Comparison of ENCODE assay signal across 10 cellular contexts in the genomic region with DNA sequence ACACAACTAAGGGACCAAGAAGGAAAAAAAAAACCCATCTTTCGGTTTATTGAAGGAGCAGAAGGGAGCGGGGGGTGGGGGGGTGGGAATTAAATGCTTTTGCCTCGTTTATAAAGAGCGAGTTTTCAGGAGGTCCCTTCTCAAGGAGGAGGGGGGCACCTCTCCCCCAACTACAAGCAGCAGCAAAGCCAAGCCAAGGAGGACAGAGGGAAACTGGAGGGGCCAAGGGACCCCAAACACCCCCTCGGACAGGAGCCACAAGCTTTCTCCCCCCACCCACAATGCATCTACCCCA. TPM values are rescaled to one million over a fixed set of nuclear protein-coding genes. Genes with fewer than 3 reads are reported as not detected.
DNase-seq lines count a peak whose midpoint lies in the region; ATAC-seq, FAIRE-seq and TF ChIP-seq lines count a peak whose summit lies in the region.
"Had no signal": no experiment of that assay in that cellular context is flagged by ENCODE, and none has a peak within 500 bp of the region (broad histone marks: within the 10 kb centered on the region; RNA-seq: fewer than 3 reads in every experiment).

No MANE protein-coding gene starts in this region.

- WGBS in pancreas, 2 donors, result 5 to 10% methylated on average over 5 of the region's 5 CpGs

- no peak for DNase-seq in Panc1 (ENCODE audit: low read depth, low spot score)
- DNase-seq in pancreas, result peak in 1 of 6 donors; percentile 56
- DNase-seq in ecto neural progenitor cell (ENCODE audit: low spot score), result no peak
- no peak for DNase-seq in NK-92 treated with Interleukin-12 subunit alpha and Interleukin-12 subunit beta, amount 100 ng/mL, for 24 hours (lab: John Stamatoyannopoulos, UW)

- H3K27me3 ChIP-seq in DOHH2 (ENCODE audit: control insufficient read depth, low read length) (no peaks in the 10 kb centered on the region), Panc1 (ENCODE audit: control insufficient read depth, insufficient read depth, low read length) (no peaks in the 10 kb centered on the region), duodenal mucosa (ENCODE audit: control insufficient read depth in 1 of 2, insufficient read depth in 2 of 2, low read length in 2 of 2) (no peaks in the 10 kb centered on the region), pancreas (no peaks in the 10 kb centered on the region)
- H3K27me3 ChIP-seq: SJSA1 had no signal

- no peak for TF ChIP-seq CTCF in DOHH2 (IDR thresholded peaks at IDR 0.05; ENCODE audit: low read depth, low read length, poor library complexity, severe bottlenecking)
- TF ChIP-seq CTCF in Panc1 (IDR thresholded peaks at IDR 0.05), result peak; percentile 4
- no peak for TF ChIP-seq CTCF in pancreas (IDR thresholded peaks at IDR 0.05)

- no TSS peak for BruUV-seq in Panc1 (replicated peaks; lab: Mats Ljungman, UMichigan)

- CTCF ChIA-PET in Panc1 (lab: Charles Lee), result interaction anchor here (0.6 kb wide), 1 partner anchor 67 kb away, joined by 4 read pairs; no protein-coding TSS in a partner anchor

- H3K4me2 ChIP-seq in DOHH2 (ENCODE audit: low read length), result peak overlapping the region; percentile 97

- H3F3A ChIP-seq in DOHH2 (ENCODE audit: control insufficient read depth, insufficient read depth), result peaks cover 4% of the 10 kb centered on the region; the same call in 1 of the 2 replicates

- no peak for TF ChIP-seq POLR2A in GM18505 (IDR thresholded peaks at IDR 0.05; ENCODE audit: borderline replicate concordance, extremely low read depth, insufficient read depth, insufficient read length)

- ATAC-seq in Panc1 (no peak), pancreas (no peak), HG03196 (IDR thresholded peaks at IDR 0.05; ENCODE audit: unreplicated experiment) (no peak), GM18505 (IDR thresholded peaks at IDR 0.05; ENCODE audit: unreplicated experiment) (no peak)

- H3K4me3 ChIP-seq in DOHH2 (ENCODE audit: low read length) (peak overlapping the region; percentile 35; the same call in 1 of the 2 replicates), Panc1 (ENCODE audit: low read depth in 2 of 2, low read length in 2 of 2) (peak overlapping the region; percentile 47 to 51), duodenal mucosa (ENCODE audit: low read depth in 1 of 2, low read length in 2 of 2) (peak overlapping the region; percentile 82 to 91), pancreas (peak overlapping the region; percentile 2 to 83 (median 75))
- H3K4me3 ChIP-seq: SJSA1 had no signal

- H3K27ac ChIP-seq in DOHH2 (ENCODE audit: low read depth, low read length), result no peak overlapping the region
- peak overlapping the region; percentile 57 for H3K27ac ChIP-seq in Panc1 (ENCODE audit: low read length)
- H3K27ac ChIP-seq in duodenal mucosa (ENCODE audit: low read depth, low read length), result no peak overlapping the region
- H3K27ac ChIP-seq in pancreas, result peak overlapping the region in 2 of 4 donors; percentile 17 to 96
- H3K27ac ChIP-seq: SJSA1 had no signal

- FAIRE-seq in pancreas (lab: Jason Lieb, UNC), result no peak

- H3K36me3 ChIP-seq in DOHH2 (ENCODE audit: control insufficient read depth, low read length), result peaks cover 29% of the 10 kb centered on the region
- no peaks in the 10 kb centered on the region for H3K36me3 ChIP-seq in Panc1 (ENCODE audit: control insufficient read depth, insufficient read depth, low read length)
- H3K36me3 ChIP-seq in duodenal mucosa (ENCODE audit: control insufficient read depth in 1 of 2, insufficient read depth in 2 of 2, low read length in 2 of 2), result no peaks in the 10 kb centered on the region
- no peaks in the 10 kb centered on the region for H3K36me3 ChIP-seq in pancreas

- peaks cover 32% of the 10 kb centered on the region for H3K79me2 ChIP-seq in DOHH2 (ENCODE audit: control insufficient read depth, low read length)

- H3K9me3 ChIP-seq in DOHH2 (ENCODE audit: control insufficient read depth, insufficient read depth, low read length), result no peaks in the 10 kb centered on the region
- H3K9me3 ChIP-seq in Panc1 (ENCODE audit: control insufficient read depth, insufficient read depth, low read depth, low read length), result no peaks in the 10 kb centered on the region
- H3K9me3 ChIP-seq in duodenal mucosa (ENCODE audit: control insufficient read depth in 1 of 2, low read length in 2 of 2), result no peaks in the 10 kb centered on the region
- H3K9me3 ChIP-seq in pancreas, result no peaks in the 10 kb centered on the region
- H3K9me3 ChIP-seq: SJSA1 had no signal

- in situ Hi-C loops in Panc1 (cut with HindIII; ENCODE audit: low pct_unique_long_range_greater_than_20kb, low sequenced_read_pairs), result no loop called here

- H3K4me1 ChIP-seq in DOHH2 (ENCODE audit: control insufficient read depth, low read length) (peaks cover 31% of the 10 kb centered on the region), Panc1 (ENCODE audit: control insufficient read depth, insufficient read depth, low read length) (peaks cover 9% of the 10 kb centered on the region), duodenal mucosa (ENCODE audit: control insufficient read depth in 1 of 2, insufficient read depth in 2 of 2, low read length in 2 of 2) (peaks cover 33 to 50% of the 10 kb centered on the region in 2 donors), pancreas (peaks cover 31 to 48% (median 47%) of the 10 kb centered on the region in 3 donors)

- peaks cover 20% of the 10 kb centered on the region; the same call in 1 of the 2 replicates for H4K20me1 ChIP-seq in DOHH2 (ENCODE audit: control insufficient read depth, insufficient read depth, low read depth, low read length)

- intact Hi-C loops in Panc1 (cut with micrococcal nuclease; ENCODE audit: unreplicated experiment), result no loop called here
- intact Hi-C loops in pancreas (cut with DNase I), result loop anchor here in 1 of 3 donors (2.0 kb wide), 1 partner anchor 19 kb away; a partner anchor contains a TSS

- POLR2A ChIA-PET in Panc1 (lab: Charles Lee), result no interaction called here

- no peaks in the 10 kb centered on the region for H3K9me2 ChIP-seq in DOHH2 (replicated peaks; ENCODE audit: control insufficient read depth, low read length)

- H3K9ac ChIP-seq in duodenal mucosa (ENCODE audit: low read depth in 1 of 2, low read length in 2 of 2), result peak overlapping the region; percentile 59 to 66

RNA-seq across cellular contexts. Expression of a gene that starts 2.4 kb away (rescaled TPM):
- total RNA-seq in Panc1 (2021; ENCODE audit: unreplicated experiment) (21.9 TPM), pancreas (10 to 100 TPM; 10.0 to 19.4 (median 14.7) TPM)
- polyA plus RNA-seq in Panc1 (2012; ENCODE audit: insufficient read length), result 22.4 TPM
- 10 to 100 TPM; 13.3 to 21.5 TPM for polyA plus RNA-seq in pancreas

RNA-seq across cellular contexts. Expression of a gene that starts 18.9 kb away (rescaled TPM):
- total RNA-seq in Panc1 (2021; ENCODE audit: unreplicated experiment), result 11.1 TPM
- 11.6 TPM for polyA plus RNA-seq in Panc1 (2012; ENCODE audit: insufficient read length)
- total RNA-seq in pancreas, result 1 to 10 TPM; 3.6 to 5.6 (median 4.4) TPM
- polyA plus RNA-seq in pancreas, result 1 to 10 TPM; 5.2 to 6.9 TPM

RNA-seq across cellular contexts. Expression of a gene that starts 19.4 kb away (rescaled TPM):
- total RNA-seq in Panc1 (2021; ENCODE audit: unreplicated experiment), result 0.26 TPM
- 0.22 TPM for polyA plus RNA-seq in Panc1 (2012; ENCODE audit: insufficient read length)
- 10 to 100 TPM; 20.6 to 45.0 (median 28.3) TPM for total RNA-seq in pancreas
- polyA plus RNA-seq in pancreas, result 10 to 100 TPM; 19.8 to 24.1 TPM
- total RNA-seq: SJSA1 had no signal

RNA-seq across cellular contexts. Expression of a gene that starts 20.6 kb away (rescaled TPM):
- total RNA-seq in Panc1 (2021; ENCODE audit: unreplicated experiment), result 47.7 TPM
- 46.6 TPM for polyA plus RNA-seq in Panc1 (2012; ENCODE audit: insufficient read length)
- 10 to 100 TPM; 25.7 to 44.7 (median 28.5) TPM for total RNA-seq in pancreas
- polyA plus RNA-seq in pancreas, result 100 to 1,000 TPM; 133 to 142 TPM

RNA-seq across cellular contexts. Expression of a gene that starts 31.0 kb away (rescaled TPM):
- total RNA-seq in Panc1 (2021; ENCODE audit: unreplicated experiment) (not detected), pancreas (not detected)
- not detected for polyA plus RNA-seq in Panc1 (2012; ENCODE audit: insufficient read length)
- not detected for polyA plus RNA-seq in pancreas
- total RNA-seq: left colon, SJSA1 had no signal

Comparison
In these comparisons a context has a peak if more than half of its experiments do, and no peak if none do; other contexts are left out.
1. H3K4me3 ChIP-seq: peak in every context shown above with its lines; median percentile 86 in duodenal mucosa; 75 in pancreas; 49 in Panc1; 35 in DOHH2.
2. RNA of a gene that starts 19.4 kb away (total RNA-seq): 20.6 to 45.0 TPM in pancreas; 0.26 TPM in Panc1 (single experiment); every median in the first group is over 10 times any median in the second.